Comparison of ENCODE assay signal across 18 cellular contexts in genomic region chr2:54962511-54962910, GRCh38.
"Had no signal": no experiment of that assay in that cellular context is flagged by ENCODE, and none has a peak within 500 bp of the region (broad histone marks: within the 10 kb centered on the region; RNA-seq: fewer than 3 reads in every experiment).

No MANE protein-coding gene starts in this region.

- H3K27me3 Mint-ChIP-seq: dendritic cell treated with granulocyte-macrophage colony-stimulating factor and Interleukin-4, amounts not matched to agents 40 ng/mL and 50 ng/mL, for 4 days; stimulated activated naive B cell treated with anti-CD40 and anti-IgM and Interleukin-4, amounts not matched to agents 10 μg/mL and 1 μg/mL and 100 μg/mL, for 72 hours; stimulated activated naive CD8-positive, alpha-beta T cell treated with anti-CD3 and anti-CD28 coated beads, Interleukin-15, amount 100 ng/mL, for 72 hours had no signal

- H3K36me3 ChIP-seq: heart left ventricle had no signal

- H3K4me3 Mint-ChIP-seq: dendritic cell treated with granulocyte-macrophage colony-stimulating factor and Interleukin-4, amounts not matched to agents 40 ng/mL and 50 ng/mL, for 4 days; nephron progenitor cell; stimulated activated naive B cell treated with anti-CD40 and anti-IgM and Interleukin-4, amounts not matched to agents 10 μg/mL and 1 μg/mL and 100 μg/mL, for 72 hours; stimulated activated naive CD8-positive, alpha-beta T cell treated with anti-CD3 and anti-CD28 coated beads, Interleukin-15, amount 100 ng/mL, for 72 hours had no signal

- H3K27ac Mint-ChIP-seq: dendritic cell treated with granulocyte-macrophage colony-stimulating factor and Interleukin-4, amounts not matched to agents 40 ng/mL and 50 ng/mL, for 4 days; nephron progenitor cell; stimulated activated naive B cell treated with anti-CD40 and anti-IgM and Interleukin-4, amounts not matched to agents 10 μg/mL and 1 μg/mL and 100 μg/mL, for 72 hours; stimulated activated naive CD8-positive, alpha-beta T cell treated with anti-CD3 and anti-CD28 coated beads, Interleukin-15, amount 100 ng/mL, for 72 hours had no signal

- H3K4me1 ChIP-seq: parathyroid adenoma, testis had no signal

- H3K4me3 ChIP-seq: heart left ventricle, psoas muscle, testis had no signal

- H3K27me3 ChIP-seq: foreskin keratinocyte, testis had no signal

- ATAC-seq: foreskin keratinocyte; heart left ventricle; stimulated activated naive B cell treated with anti-CD40 and anti-IgM and Interleukin-4, amounts not matched to agents 10 μg/mL and 1 μg/mL and 100 μg/mL, for 72 hours; stimulated activated naive CD8-positive, alpha-beta T cell treated with anti-CD3 and anti-CD28 coated beads, Interleukin-15, amount 100 ng/mL, for 72 hours had no signal

- DNase-seq: cerebellar nuclear complex; erythroblast; foreskin keratinocyte; heart left ventricle; hypothalamus; kidney glomerular epithelial cell; mammary epithelial cell; nephron progenitor cell; psoas muscle; retina; stimulated activated CD4-positive, alpha-beta T cell treated with anti-CD3 and anti-CD28 coated beads, Interleukin-2, amount 100 ng/mL, for 24 hours; stimulated activated CD4-positive, alpha-beta T cell treated with anti-CD3 and anti-CD28 coated beads, Interleukin-4, amount 100 ng/mL, for 4 hours; stimulated activated naive B cell treated with anti-CD40 and anti-IgM and Interleukin-4, amounts not matched to agents 10 μg/mL and 1 μg/mL and 100 μg/mL, for 72 hours; stimulated activated naive CD8-positive, alpha-beta T cell treated with anti-CD3 and anti-CD28 coated beads, Interleukin-15, amount 100 ng/mL, for 72 hours; testis; trophoblast cell had no signal

- H3K9me3 ChIP-seq: heart left ventricle, psoas muscle, testis had no signal

- H3K27ac ChIP-seq: foreskin keratinocyte, heart left ventricle, parathyroid adenoma, psoas muscle, testis had no signal

- H3K9me3 Mint-ChIP-seq: dendritic cell treated with granulocyte-macrophage colony-stimulating factor and Interleukin-4, amounts not matched to agents 40 ng/mL and 50 ng/mL, for 4 days; nephron progenitor cell had no signal
